22 cellular contexts compared by ENCODE assay signal in genomic region chr12:53976172-53976822, GRCh38. TPM values are rescaled to one million over a fixed set of nuclear protein-coding genes. Genes with fewer than 3 reads are reported as not detected.
A peak's percentile ranks its signal among the peaks of the same experiment; 100 is the strongest.
DNase-seq lines count a peak whose midpoint lies in the region; ATAC-seq and TF ChIP-seq lines count a peak whose summit lies in the region.
"Had no signal": no experiment of that assay in that cellular context is flagged by ENCODE, and none has a peak within 500 bp of the region (broad histone marks: within the 10 kb centered on the region; RNA-seq: fewer than 3 reads in every experiment).

No MANE protein-coding gene starts in this region.

- no peak for ATAC-seq in HG03108 (IDR thresholded peaks at IDR 0.05; ENCODE audit: unreplicated experiment)
- ATAC-seq in GM21825 (IDR thresholded peaks at IDR 0.05; ENCODE audit: unreplicated experiment): no peak
- ATAC-seq: HepG2, left colon had no signal

- DNase-seq in NCI-H1694 treated with DMSO at 0.1 percent for 48 hours (lab: John Stamatoyannopoulos, UW): peak; percentile 53
- DNase-seq in NCI-H1694 (lab: John Stamatoyannopoulos, UW): no peak
- DNase-seq in foreskin fibroblast: peak; percentile 56 to 70
- DNase-seq in HuH-7 (ENCODE audit: low spot score): no peak
- DNase-seq: activated CD4-positive, alpha-beta T cell treated with anti-CD3 and anti-CD28 coated beads for 48 hours; activated naive CD4-positive, alpha-beta T cell treated with anti-CD3 and anti-CD28 coated beads for 36 hours; CD4-positive, alpha-beta memory T cell; left colon; MV-4-11; NCI-H2081 treated with DMSO at 0.1 percent for 48 hours; NCI-H526; stimulated activated CD4-positive, alpha-beta T cell treated with anti-CD3 and anti-CD28 coated beads, Interleukin-4, amount 100 ng/mL, for 4 hours had no signal

- no peak overlapping the region for H3K4me3 ChIP-seq in HUES6 (ENCODE audit: low read depth, low read length)
- peak overlapping the region in 1 of 2 donors; percentile 55 for H3K4me3 ChIP-seq in foreskin fibroblast (ENCODE audit: low read depth in 1 of 2, low read length in 2 of 2)
- H3K4me3 ChIP-seq in skeletal muscle satellite cell (ENCODE audit: low read length): peak overlapping the region; percentile 94
- H3K4me3 ChIP-seq: ovary, skin epidermis had no signal

- H3K9ac ChIP-seq in HUES6 (ENCODE audit: low read length) (peak overlapping the region; percentile 46), skeletal muscle satellite cell (ENCODE audit: low read depth, low read length) (peak overlapping the region; percentile 95)

- no peaks in the 10 kb centered on the region for H3K9me3 ChIP-seq in HUES6 (ENCODE audit: control insufficient read depth, insufficient read depth, low read depth, low read length)
- no peaks in the 10 kb centered on the region for H3K9me3 ChIP-seq in skeletal muscle satellite cell (replicated peaks; ENCODE audit: low read length)
- H3K9me3 ChIP-seq: ovary had no signal

- H3K4me2 ChIP-seq in skeletal muscle satellite cell (ENCODE audit: low read length): peak overlapping the region; percentile 99

- no peak for TF ChIP-seq CTCF in foreskin fibroblast (IDR thresholded peaks at IDR 0.05; ENCODE audit: low read depth, low read length)

- no peak overlapping the region for H3K27ac ChIP-seq in HUES6 (ENCODE audit: low read depth, low read length)
- H3K27ac ChIP-seq: ovary had no signal

- peaks cover 100% of the 10 kb centered on the region for H3K27me3 ChIP-seq in HUES6 (ENCODE audit: control insufficient read depth, insufficient read depth, low read length)
- H3K27me3 ChIP-seq in skeletal muscle satellite cell (ENCODE audit: control insufficient read depth, insufficient read depth, low read length): no peaks in the 10 kb centered on the region
- H3K27me3 ChIP-seq: ovary had no signal

- H3K4me1 ChIP-seq in HUES6 (ENCODE audit: control insufficient read depth, insufficient read depth, low read length) (peaks cover 6% of the 10 kb centered on the region; the same call in 1 of the 2 replicates), skeletal muscle satellite cell (ENCODE audit: control insufficient read depth, insufficient read depth, low read length) (peaks cover 54% of the 10 kb centered on the region)

- no peaks in the 10 kb centered on the region for H3K36me3 ChIP-seq in HUES6 (ENCODE audit: control insufficient read depth, insufficient read depth, low read length)
- H3K36me3 ChIP-seq in skeletal muscle satellite cell (ENCODE audit: insufficient read depth, low read length): peaks cover 10% of the 10 kb centered on the region
- H3K36me3 ChIP-seq: ovary had no signal

RNA-seq across cellular contexts. Expression of gene HOTAIR, which starts 1.5 kb away (rescaled TPM):
- 0.22 and 0.25 TPM in 2 replicates for total RNA-seq in skeletal muscle satellite cell (2012; rRNA removed)
- total RNA-seq: activated naive CD4-positive, alpha-beta T cell treated with anti-CD3 and anti-CD28 coated beads for 36 hours; astrocyte; CD4-positive, alpha-beta memory T cell; HepG2; left colon; mononuclear cell had no signal

RNA-seq across cellular contexts. Expression of gene HOXC11, which starts 3.4 kb away (rescaled TPM):
- total RNA-seq in skeletal muscle satellite cell (2012; rRNA removed): under 0.01 and 0.22 TPM in 2 replicates
- total RNA-seq: activated naive CD4-positive, alpha-beta T cell treated with anti-CD3 and anti-CD28 coated beads for 36 hours; astrocyte; CD4-positive, alpha-beta memory T cell; HepG2; left colon; mononuclear cell had no signal

RNA-seq across cellular contexts. Expression of gene HOXC10, which starts 8.6 kb away (rescaled TPM):
- 1.8 and 3.7 TPM in 2 replicates for total RNA-seq in skeletal muscle satellite cell (2012; rRNA removed)
- total RNA-seq: activated naive CD4-positive, alpha-beta T cell treated with anti-CD3 and anti-CD28 coated beads for 36 hours; astrocyte; CD4-positive, alpha-beta memory T cell; HepG2; left colon; mononuclear cell had no signal

RNA-seq across cellular contexts. Expression of gene HOXC12, which starts 21.6 kb away (rescaled TPM):
- not detected in 2 replicates for total RNA-seq in skeletal muscle satellite cell (2012; rRNA removed)
- total RNA-seq: A172; activated naive CD4-positive, alpha-beta T cell treated with anti-CD3 and anti-CD28 coated beads for 36 hours; astrocyte; CD4-positive, alpha-beta memory T cell; HepG2; left colon; mononuclear cell; ovary had no signal

RNA-seq across cellular contexts. Expression of gene HOXC9, which starts 23.7 kb away (rescaled TPM):
- 4.1 and 7.6 TPM in 2 replicates for total RNA-seq in skeletal muscle satellite cell (2012; rRNA removed)
- total RNA-seq: activated naive CD4-positive, alpha-beta T cell treated with anti-CD3 and anti-CD28 coated beads for 36 hours; astrocyte; CD4-positive, alpha-beta memory T cell; left colon; mononuclear cell had no signal

Comparison
In these comparisons a context has a peak if more than half of its experiments do, and no peak if none do; other contexts are left out.
1. DNase-seq: peak in NCI-H1694 treated with DMSO at 0.1 percent for 48 hours (single experiment) and foreskin fibroblast (2 of 2); none in NCI-H1694 (single experiment) and HuH-7 (single experiment).